Comparison of ENCODE assay signal across 8 cellular contexts in the genomic region with DNA sequence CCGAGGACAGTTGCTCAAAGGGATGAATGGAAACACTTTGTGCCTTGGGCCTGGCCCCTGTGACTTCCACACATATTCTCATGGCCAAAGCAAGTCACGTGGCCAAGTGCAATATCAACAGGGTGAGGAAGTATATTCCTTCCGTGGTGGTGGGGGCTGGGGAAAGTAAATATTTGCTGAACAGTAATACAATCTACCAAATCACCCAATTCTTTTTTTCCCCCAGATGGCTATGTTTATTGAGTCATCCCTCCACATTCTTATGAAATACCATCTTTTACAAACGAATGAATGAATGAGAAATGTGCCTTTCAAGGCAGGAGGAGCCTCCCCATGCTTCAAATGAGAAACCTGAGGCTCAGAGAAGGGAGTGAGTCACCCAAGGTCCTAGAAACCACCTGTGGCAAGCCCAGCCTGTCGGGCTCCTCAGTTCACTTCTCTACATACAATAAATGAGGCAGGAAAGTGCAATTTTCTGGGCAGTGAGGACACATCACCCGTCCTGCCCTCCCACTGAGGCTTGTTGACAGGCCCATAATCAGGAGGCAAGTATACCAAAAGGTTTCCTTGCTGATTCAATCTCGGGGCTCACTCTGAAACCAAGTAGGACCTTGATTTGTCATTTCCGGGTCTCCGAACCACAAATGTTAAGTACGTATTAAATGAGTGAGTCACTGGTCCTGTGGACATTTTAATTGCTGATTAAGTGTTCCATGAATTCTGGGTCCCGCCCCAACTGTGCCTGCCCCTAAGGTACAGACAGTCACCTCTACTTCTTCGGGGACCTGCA. TPM values are rescaled to one million over a fixed set of nuclear protein-coding genes. Genes with fewer than 3 reads are reported as not detected.
DNase-seq lines count a peak whose midpoint lies in the region; ATAC-seq, FAIRE-seq and TF ChIP-seq lines count a peak whose summit lies in the region.

No MANE protein-coding gene starts in this region.

- no peak for TF ChIP-seq CTCF in kidney (IDR thresholded peaks at IDR 0.05; ENCODE audit: borderline replicate concordance, extremely low read depth, insufficient read depth)

- ATAC-seq in GM18873 (IDR thresholded peaks at IDR 0.05; ENCODE audit: low FRiP score, unreplicated experiment) (no peak), GM18861 (IDR thresholded peaks at IDR 0.05; ENCODE audit: unreplicated experiment) (no peak)

- H3K36me3 ChIP-seq in kidney (ENCODE audit: control insufficient read depth in 1 of 2, insufficient read depth in 2 of 2, low read length in 2 of 2): no peaks in the 10 kb centered on the region

- no peaks in the 10 kb centered on the region for H3K27me3 Mint-ChIP-seq in T-helper 2 cell treated with Interferon-gamma antibody and Interleukin-4, amounts not matched to agents 5 μg/mL and 100 μg/mL, for 36 hours (ENCODE audit: low read depth)

- peaks cover 35% of the 10 kb centered on the region for H3K4me1 Mint-ChIP-seq in T-helper 2 cell treated with Interferon-gamma antibody and Interleukin-4, amounts not matched to agents 5 μg/mL and 100 μg/mL, for 36 hours (ENCODE audit: low read depth)

- peak overlapping the region; percentile 65 to 75 for H3K27ac ChIP-seq in kidney (ENCODE audit: low read depth in 2 of 2, low read length in 2 of 2)

- intact Hi-C loops in kidney (cut with DNase I): no loop called here

- peaks cover 15 to 16% of the 10 kb centered on the region in 2 donors for H3K4me1 ChIP-seq in kidney (ENCODE audit: control insufficient read depth in 1 of 2, insufficient read depth in 1 of 2, low read depth in 1 of 2, low read length in 2 of 2)

- peaks cover 6% of the 10 kb centered on the region for H3K9me3 Mint-ChIP-seq in T-helper 2 cell treated with Interferon-gamma antibody and Interleukin-4, amounts not matched to agents 5 μg/mL and 100 μg/mL, for 36 hours

- FAIRE-seq in kidney (lab: Jason Lieb, UNC): no peak

- no peaks in the 10 kb centered on the region for H3K9me3 ChIP-seq in kidney (ENCODE audit: control insufficient read depth in 1 of 2, low read length in 2 of 2)

- H3K27ac Mint-ChIP-seq in T-helper 2 cell treated with Interferon-gamma antibody and Interleukin-4, amounts not matched to agents 5 μg/mL and 100 μg/mL, for 36 hours: peak overlapping the region; percentile 98

- peak overlapping the region; percentile 73 for H3K4me3 Mint-ChIP-seq in T-helper 2 cell treated with Interferon-gamma antibody and Interleukin-4, amounts not matched to agents 5 μg/mL and 100 μg/mL, for 36 hours

- no peak overlapping the region for H3K4me3 ChIP-seq in kidney (ENCODE audit: low read length in 2 of 2)

- H3K9ac ChIP-seq in kidney (ENCODE audit: low read length in 2 of 2): peak overlapping the region in 1 of 2 donors; percentile 53

- in situ Hi-C loops in Caki2 (cut with HindIII; ENCODE audit: low pct_unique_long_range_greater_than_20kb, low sequenced_read_pairs): no loop called here
- in situ Hi-C loops in KBM-7 (cut with MboI; ENCODE audit: low pct_unique_long_range_greater_than_20kb, low sequenced_read_pairs): no loop called here

- DNase-seq in Caki2 (ENCODE audit: low read depth): peak; percentile 97
- peak; percentile 70 for DNase-seq in KBM-7
- DNase-seq in T-helper 2 cell treated with Interferon-gamma antibody and Interleukin-4, amounts not matched to agents 5 μg/mL and 100 μg/mL, for 36 hours (ENCODE audit: low spot score): peak; percentile 87
- peak; percentile 86 for DNase-seq in amniotic stem cell (lab: John Stamatoyannopoulos, UW)
- peak; percentile 80 for DNase-seq in kidney
- DNase-seq in stimulated activated CD4-positive, alpha-beta T cell treated with anti-CD3 and anti-CD28 coated beads, Interleukin-2, amount 100 ng/mL, for 4 hours (ENCODE audit: low read depth): peak; percentile 59

- H3K36me3 Mint-ChIP-seq in T-helper 2 cell treated with Interferon-gamma antibody and Interleukin-4, amounts not matched to agents 5 μg/mL and 100 μg/mL, for 36 hours (ENCODE audit: low read depth): peaks cover 5% of the 10 kb centered on the region

RNA-seq across cellular contexts. Expression of gene TOP1, which starts 25.3 kb away (rescaled TPM):
- total RNA-seq in Caki2 (2014; rRNA removed; shearing (Covaris generic); ENCODE audit: low replicate concordance): 10.3 and 18.4 TPM in 2 replicates
- 49.9 TPM for total RNA-seq in kidney
- 23.4 TPM for polyA plus RNA-seq in kidney (ENCODE audit: insufficient read depth, low read depth, low replicate concordance)
